Comparison of ENCODE assay signal across 1 cellular context in the genomic region with DNA sequence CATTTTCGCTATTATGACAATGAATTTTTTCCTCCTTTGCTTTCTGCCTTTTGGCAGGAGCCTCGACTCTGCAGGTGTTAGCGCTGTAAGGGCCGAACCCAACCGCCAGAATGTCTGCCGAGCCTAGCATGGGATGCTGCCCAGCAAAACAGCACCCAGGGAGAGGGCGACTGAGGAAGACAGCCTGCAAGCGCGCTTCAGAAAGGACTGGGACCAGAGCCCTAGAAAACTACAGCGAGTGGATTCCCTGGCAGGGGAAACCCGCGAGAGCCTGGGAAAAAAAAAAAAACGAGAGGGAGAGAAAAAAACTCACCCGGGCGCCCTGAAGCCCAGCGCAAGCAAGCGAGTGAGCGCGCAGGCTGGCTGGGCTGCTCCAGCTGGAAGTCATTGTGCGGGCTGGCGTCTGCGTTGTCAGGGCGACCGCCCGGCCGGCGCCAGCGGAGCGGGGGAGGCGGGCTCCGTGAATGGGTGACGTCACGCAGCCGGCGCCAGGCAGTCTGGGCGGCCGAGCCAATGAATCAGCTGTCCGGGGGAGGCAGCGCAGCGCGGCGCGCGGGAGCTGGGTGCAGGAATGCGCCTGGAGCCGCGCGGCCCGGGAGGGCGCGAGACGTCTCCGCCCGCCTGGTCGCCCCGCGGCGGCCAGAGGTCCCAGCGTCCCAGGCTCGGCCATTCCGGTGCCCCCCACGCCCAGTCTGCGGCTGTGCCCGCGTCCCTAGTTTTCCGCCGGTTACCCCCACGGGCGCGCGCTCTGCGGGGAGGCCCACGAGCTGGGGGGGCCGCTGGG.
TF ChIP-seq lines count a peak whose summit lies in the region.

No MANE protein-coding gene starts in this region.

TF ChIP-seq in HepG2, 621 proteins besides CTCF, POLR2A, EP300 and RAD21 (continued from another document and continues in another):
- TF ChIP-seq, protein P1, sequence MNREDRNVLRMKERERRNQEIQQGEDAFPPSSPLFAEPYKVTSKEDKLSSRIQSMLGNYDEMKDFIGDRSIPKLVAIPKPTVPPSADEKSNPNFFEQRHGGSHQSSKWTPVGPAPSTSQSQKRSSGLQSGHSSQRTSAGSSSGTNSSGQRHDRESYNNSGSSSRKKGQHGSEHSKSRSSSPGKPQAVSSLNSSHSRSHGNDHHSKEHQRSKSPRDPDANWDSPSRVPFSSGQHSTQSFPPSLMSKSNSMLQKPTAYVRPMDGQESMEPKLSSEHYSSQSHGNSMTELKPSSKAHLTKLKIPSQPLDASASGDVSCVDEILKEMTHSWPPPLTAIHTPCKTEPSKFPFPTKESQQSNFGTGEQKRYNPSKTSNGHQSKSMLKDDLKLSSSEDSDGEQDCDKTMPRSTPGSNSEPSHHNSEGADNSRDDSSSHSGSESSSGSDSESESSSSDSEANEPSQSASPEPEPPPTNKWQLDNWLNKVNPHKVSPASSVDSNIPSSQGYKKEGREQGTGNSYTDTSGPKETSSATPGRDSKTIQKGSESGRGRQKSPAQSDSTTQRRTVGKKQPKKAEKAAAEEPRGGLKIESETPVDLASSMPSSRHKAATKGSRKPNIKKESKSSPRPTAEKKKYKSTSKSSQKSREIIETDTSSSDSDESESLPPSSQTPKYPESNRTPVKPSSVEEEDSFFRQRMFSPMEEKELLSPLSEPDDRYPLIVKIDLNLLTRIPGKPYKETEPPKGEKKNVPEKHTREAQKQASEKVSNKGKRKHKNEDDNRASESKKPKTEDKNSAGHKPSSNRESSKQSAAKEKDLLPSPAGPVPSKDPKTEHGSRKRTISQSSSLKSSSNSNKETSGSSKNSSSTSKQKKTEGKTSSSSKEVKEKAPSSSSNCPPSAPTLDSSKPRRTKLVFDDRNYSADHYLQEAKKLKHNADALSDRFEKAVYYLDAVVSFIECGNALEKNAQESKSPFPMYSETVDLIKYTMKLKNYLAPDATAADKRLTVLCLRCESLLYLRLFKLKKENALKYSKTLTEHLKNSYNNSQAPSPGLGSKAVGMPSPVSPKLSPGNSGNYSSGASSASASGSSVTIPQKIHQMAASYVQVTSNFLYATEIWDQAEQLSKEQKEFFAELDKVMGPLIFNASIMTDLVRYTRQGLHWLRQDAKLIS (CRISPR knock-in tag; IDR thresholded peaks at IDR 0.05) = no peak
- TF ChIP-seq DRAP1 (CRISPR knock-in tag; IDR thresholded peaks at IDR 0.05) = peak; percentile 33; the same call in 1 of the 2 replicates
- TF ChIP-seq ZNF24 (IDR thresholded peaks at IDR 0.05) = 0 out of 2 replicates have a peak, but pooled peaks have one; percentile 37
- TF ChIP-seq EHMT2 (IDR thresholded peaks at IDR 0.05; ENCODE audit: borderline replicate concordance, low read depth, low read length) = no peak
- TF ChIP-seq ZNF703 (CRISPR knock-in tag; IDR thresholded peaks at IDR 0.05; ENCODE audit: borderline replicate concordance) = peak; percentile 73; the same call in 1 of the 2 replicates
- TF ChIP-seq, protein P2, sequence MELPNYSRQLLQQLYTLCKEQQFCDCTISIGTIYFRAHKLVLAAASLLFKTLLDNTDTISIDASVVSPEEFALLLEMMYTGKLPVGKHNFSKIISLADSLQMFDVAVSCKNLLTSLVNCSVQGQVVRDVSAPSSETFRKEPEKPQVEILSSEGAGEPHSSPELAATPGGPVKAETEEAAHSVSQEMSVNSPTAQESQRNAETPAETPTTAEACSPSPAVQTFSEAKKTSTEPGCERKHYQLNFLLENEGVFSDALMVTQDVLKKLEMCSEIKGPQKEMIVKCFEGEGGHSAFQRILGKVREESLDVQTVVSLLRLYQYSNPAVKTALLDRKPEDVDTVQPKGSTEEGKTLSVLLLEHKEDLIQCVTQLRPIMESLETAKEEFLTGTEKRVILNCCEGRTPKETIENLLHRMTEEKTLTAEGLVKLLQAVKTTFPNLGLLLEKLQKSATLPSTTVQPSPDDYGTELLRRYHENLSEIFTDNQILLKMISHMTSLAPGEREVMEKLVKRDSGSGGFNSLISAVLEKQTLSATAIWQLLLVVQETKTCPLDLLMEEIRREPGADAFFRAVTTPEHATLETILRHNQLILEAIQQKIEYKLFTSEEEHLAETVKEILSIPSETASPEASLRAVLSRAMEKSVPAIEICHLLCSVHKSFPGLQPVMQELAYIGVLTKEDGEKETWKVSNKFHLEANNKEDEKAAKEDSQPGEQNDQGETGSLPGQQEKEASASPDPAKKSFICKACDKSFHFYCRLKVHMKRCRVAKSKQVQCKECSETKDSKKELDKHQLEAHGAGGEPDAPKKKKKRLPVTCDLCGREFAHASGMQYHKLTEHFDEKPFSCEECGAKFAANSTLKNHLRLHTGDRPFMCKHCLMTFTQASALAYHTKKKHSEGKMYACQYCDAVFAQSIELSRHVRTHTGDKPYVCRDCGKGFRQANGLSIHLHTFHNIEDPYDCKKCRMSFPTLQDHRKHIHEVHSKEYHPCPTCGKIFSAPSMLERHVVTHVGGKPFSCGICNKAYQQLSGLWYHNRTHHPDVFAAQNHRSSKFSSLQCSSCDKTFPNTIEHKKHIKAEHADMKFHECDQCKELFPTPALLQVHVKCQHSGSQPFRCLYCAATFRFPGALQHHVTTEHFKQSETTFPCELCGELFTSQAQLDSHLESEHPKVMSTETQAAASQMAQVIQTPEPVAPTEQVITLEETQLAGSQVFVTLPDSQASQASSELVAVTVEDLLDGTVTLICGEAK (IDR thresholded peaks at IDR 0.05) = no peak
- TF ChIP-seq, protein P2 (CRISPR knock-in tag; IDR thresholded peaks at IDR 0.05) = peak; percentile 87
- TF ChIP-seq ZBTB21 (CRISPR knock-in tag; IDR thresholded peaks at IDR 0.05) = peak; percentile 60; the same call in 1 of the 2 replicates
- TF ChIP-seq ZNF775 (CRISPR knock-in tag; IDR thresholded peaks at IDR 0.05; ENCODE audit: borderline replicate concordance) = no peak
- TF ChIP-seq SRSF9 (IDR thresholded peaks at IDR 0.05; ENCODE audit: borderline replicate concordance, insufficient read depth, low read depth, low read length, poor library complexity, severe bottlenecking) = no peak
- peak; percentile 36; the same call in 1 of the 2 replicates for TF ChIP-seq ZFX (CRISPR knock-in tag; IDR thresholded peaks at IDR 0.05; ENCODE audit: low read depth)
- TF ChIP-seq ARHGAP35 (CRISPR knock-in tag; IDR thresholded peaks at IDR 0.05; ENCODE audit: borderline replicate concordance) = peak; percentile 84
- no peak; the same call in none of the 2 replicates for TF ChIP-seq REPIN1 (CRISPR knock-in tag; IDR thresholded peaks at IDR 0.05; ENCODE audit: borderline replicate concordance, low read depth)
- TF ChIP-seq GABPA (IDR thresholded peaks at IDR 0.05; ENCODE audit: low read depth, low read length) = no peak
- no peak for TF ChIP-seq GABPA (CRISPR knock-in tag; IDR thresholded peaks at IDR 0.05; ENCODE audit: low read depth)
- TF ChIP-seq, protein P3, sequence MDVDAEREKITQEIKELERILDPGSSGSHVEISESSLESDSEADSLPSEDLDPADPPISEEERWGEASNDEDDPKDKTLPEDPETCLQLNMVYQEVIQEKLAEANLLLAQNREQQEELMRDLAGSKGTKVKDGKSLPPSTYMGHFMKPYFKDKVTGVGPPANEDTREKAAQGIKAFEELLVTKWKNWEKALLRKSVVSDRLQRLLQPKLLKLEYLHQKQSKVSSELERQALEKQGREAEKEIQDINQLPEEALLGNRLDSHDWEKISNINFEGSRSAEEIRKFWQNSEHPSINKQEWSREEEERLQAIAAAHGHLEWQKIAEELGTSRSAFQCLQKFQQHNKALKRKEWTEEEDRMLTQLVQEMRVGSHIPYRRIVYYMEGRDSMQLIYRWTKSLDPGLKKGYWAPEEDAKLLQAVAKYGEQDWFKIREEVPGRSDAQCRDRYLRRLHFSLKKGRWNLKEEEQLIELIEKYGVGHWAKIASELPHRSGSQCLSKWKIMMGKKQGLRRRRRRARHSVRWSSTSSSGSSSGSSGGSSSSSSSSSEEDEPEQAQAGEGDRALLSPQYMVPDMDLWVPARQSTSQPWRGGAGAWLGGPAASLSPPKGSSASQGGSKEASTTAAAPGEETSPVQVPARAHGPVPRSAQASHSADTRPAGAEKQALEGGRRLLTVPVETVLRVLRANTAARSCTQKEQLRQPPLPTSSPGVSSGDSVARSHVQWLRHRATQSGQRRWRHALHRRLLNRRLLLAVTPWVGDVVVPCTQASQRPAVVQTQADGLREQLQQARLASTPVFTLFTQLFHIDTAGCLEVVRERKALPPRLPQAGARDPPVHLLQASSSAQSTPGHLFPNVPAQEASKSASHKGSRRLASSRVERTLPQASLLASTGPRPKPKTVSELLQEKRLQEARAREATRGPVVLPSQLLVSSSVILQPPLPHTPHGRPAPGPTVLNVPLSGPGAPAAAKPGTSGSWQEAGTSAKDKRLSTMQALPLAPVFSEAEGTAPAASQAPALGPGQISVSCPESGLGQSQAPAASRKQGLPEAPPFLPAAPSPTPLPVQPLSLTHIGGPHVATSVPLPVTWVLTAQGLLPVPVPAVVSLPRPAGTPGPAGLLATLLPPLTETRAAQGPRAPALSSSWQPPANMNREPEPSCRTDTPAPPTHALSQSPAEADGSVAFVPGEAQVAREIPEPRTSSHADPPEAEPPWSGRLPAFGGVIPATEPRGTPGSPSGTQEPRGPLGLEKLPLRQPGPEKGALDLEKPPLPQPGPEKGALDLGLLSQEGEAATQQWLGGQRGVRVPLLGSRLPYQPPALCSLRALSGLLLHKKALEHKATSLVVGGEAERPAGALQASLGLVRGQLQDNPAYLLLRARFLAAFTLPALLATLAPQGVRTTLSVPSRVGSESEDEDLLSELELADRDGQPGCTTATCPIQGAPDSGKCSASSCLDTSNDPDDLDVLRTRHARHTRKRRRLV (CRISPR knock-in tag; IDR thresholded peaks at IDR 0.05) = no peak
- no peak for TF ChIP-seq TAF15 (IDR thresholded peaks at IDR 0.05; ENCODE audit: low read depth, low read length, poor library complexity, severe bottlenecking)
- no peak for TF ChIP-seq HOXA7 (CRISPR knock-in tag; IDR thresholded peaks at IDR 0.05)
- no peak for TF ChIP-seq HES4 (CRISPR knock-in tag; IDR thresholded peaks at IDR 0.05; ENCODE audit: borderline replicate concordance)
- no peak for TF ChIP-seq CENPX (CRISPR knock-in tag; IDR thresholded peaks at IDR 0.05)
- peak; percentile 90; the same call in 1 of the 2 replicates for TF ChIP-seq ZIK1 (CRISPR knock-in tag; IDR thresholded peaks at IDR 0.05; ENCODE audit: borderline replicate concordance, low read depth)
- TF ChIP-seq, protein P4, sequence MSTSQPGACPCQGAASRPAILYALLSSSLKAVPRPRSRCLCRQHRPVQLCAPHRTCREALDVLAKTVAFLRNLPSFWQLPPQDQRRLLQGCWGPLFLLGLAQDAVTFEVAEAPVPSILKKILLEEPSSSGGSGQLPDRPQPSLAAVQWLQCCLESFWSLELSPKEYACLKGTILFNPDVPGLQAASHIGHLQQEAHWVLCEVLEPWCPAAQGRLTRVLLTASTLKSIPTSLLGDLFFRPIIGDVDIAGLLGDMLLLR (CRISPR knock-in tag; IDR thresholded peaks at IDR 0.05) = peak; percentile 90
- TF ChIP-seq CCDC6 (CRISPR knock-in tag; IDR thresholded peaks at IDR 0.05) = peak; percentile 96
- TF ChIP-seq ELF1 (CRISPR knock-in tag; IDR thresholded peaks at IDR 0.05) = no peak; the same call in 1 of the 2 replicates
- peak; percentile 82 for TF ChIP-seq DBP (CRISPR knock-in tag; IDR thresholded peaks at IDR 0.05; ENCODE audit: not compliant biosample characterization)
- TF ChIP-seq ZSCAN12 (CRISPR knock-in tag; IDR thresholded peaks at IDR 0.05) = no peak; the same call in 1 of the 2 replicates
- TF ChIP-seq ZNF614 (CRISPR knock-in tag; IDR thresholded peaks at IDR 0.05; ENCODE audit: borderline replicate concordance) = no peak
- TF ChIP-seq SUZ12 (IDR thresholded peaks at IDR 0.05; ENCODE audit: low read depth, low read length) = no peak
- peak; percentile 82; the same call in 1 of the 2 replicates for TF ChIP-seq ZNF704 (CRISPR knock-in tag; IDR thresholded peaks at IDR 0.05; ENCODE audit: borderline replicate concordance)
- peak; percentile 63; the same call in 1 of the 2 replicates for TF ChIP-seq GFI1 (CRISPR knock-in tag; IDR thresholded peaks at IDR 0.05; ENCODE audit: borderline replicate concordance)
- TF ChIP-seq ZNF577 (CRISPR knock-in tag; IDR thresholded peaks at IDR 0.05; ENCODE audit: borderline replicate concordance, low read depth) = no peak
- no peak for TF ChIP-seq ZNF234 (CRISPR knock-in tag; conservative IDR thresholded peaks at IDR 0.05)
- TF ChIP-seq PITX1 (CRISPR knock-in tag; IDR thresholded peaks at IDR 0.05) = peak; percentile 37; the same call in 1 of the 2 replicates
